Comparison of ENCODE assay signal across 1 cellular context in the genomic region with DNA sequence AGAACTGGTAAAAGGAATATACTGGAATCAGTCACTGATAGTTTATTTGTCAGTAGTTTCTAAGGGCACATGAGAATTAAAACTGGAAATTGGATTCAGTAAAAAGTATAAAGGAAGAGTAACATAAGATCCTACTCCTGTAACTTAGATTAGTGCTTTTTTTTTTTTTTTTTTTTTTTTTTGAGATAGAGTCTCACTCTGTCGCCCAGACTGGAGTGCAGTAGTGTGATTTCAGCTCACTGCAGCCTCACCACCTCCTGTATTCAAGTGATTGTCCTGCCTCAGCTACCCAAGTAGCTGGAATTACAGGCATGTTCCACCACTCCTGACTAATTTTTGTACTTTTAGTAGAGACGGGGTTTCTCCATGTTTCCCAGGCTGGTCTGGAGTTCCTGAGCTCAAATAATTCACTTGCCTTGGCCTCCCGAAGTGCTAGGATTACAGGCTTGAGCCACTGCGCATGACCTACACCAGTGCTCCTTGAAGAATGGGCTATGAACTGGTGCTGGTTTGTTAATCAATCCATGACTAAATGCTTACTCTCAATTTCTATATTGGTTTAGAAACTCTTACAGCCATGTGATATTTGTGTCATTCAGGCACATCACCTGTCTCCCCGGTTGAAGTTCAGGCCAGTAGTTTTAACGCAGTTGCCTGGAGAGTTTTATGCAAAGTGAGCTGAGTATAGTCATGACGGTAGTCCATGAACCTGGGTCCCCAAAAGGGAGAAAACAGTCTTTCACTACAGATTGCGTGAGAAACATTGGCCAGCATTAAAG.
TF ChIP-seq lines count a peak whose summit lies in the region.

No MANE protein-coding gene starts in this region.

TF ChIP-seq in HepG2, 621 proteins besides CTCF, POLR2A, EP300 and RAD21 (continued from another document):
- no peak for TF ChIP-seq ARID4A (CRISPR knock-in tag; IDR thresholded peaks at IDR 0.05; ENCODE audit: borderline replicate concordance)
- TF ChIP-seq ZNF720 (CRISPR knock-in tag; IDR thresholded peaks at IDR 0.05), result no peak
- TF ChIP-seq, protein P1, sequence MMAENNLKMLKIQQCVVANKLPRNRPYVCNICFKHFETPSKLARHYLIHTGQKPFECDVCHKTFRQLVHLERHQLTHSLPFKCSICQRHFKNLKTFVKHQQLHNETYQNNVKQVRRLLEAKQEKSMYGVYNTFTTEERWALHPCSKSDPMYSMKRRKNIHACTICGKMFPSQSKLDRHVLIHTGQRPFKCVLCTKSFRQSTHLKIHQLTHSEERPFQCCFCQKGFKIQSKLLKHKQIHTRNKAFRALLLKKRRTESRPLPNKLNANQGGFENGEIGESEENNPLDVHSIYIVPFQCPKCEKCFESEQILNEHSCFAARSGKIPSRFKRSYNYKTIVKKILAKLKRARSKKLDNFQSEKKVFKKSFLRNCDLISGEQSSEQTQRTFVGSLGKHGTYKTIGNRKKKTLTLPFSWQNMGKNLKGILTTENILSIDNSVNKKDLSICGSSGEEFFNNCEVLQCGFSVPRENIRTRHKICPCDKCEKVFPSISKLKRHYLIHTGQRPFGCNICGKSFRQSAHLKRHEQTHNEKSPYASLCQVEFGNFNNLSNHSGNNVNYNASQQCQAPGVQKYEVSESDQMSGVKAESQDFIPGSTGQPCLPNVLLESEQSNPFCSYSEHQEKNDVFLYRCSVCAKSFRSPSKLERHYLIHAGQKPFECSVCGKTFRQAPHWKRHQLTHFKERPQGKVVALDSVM (CRISPR knock-in tag; IDR thresholded peaks at IDR 0.05), result no peak
- no peak for TF ChIP-seq KDM4B (CRISPR knock-in tag; IDR thresholded peaks at IDR 0.05)
- TF ChIP-seq ZNF562 (CRISPR knock-in tag; IDR thresholded peaks at IDR 0.05; ENCODE audit: borderline replicate concordance), result no peak
